ENCODE assay signal across 1 cellular context in genomic region chr3:86702381-86702958, GRCh38.
TF ChIP-seq lines count a peak whose summit lies in the region.

No MANE protein-coding gene starts in this region.

TF ChIP-seq in GM23338, 12 proteins besides CTCF, POLR2A, EP300 and RAD21 (continued from another document):
- TF ChIP-seq REST (IDR thresholded peaks at IDR 0.05; ENCODE audit: unreplicated experiment): no peak
- no peak for TF ChIP-seq EZH2 (IDR thresholded peaks at IDR 0.05; ENCODE audit: low read depth, unreplicated experiment)
- TF ChIP-seq JUNB (IDR thresholded peaks at IDR 0.05; ENCODE audit: unreplicated experiment): no peak
- no peak for TF ChIP-seq EZH2phosphoT487 (IDR thresholded peaks at IDR 0.05; ENCODE audit: unreplicated experiment)
